Comparison of ENCODE assay signal across 18 cellular contexts in genomic region chr11:65275906-65276305, GRCh38. TPM values are rescaled to one million over a fixed set of nuclear protein-coding genes. Genes with fewer than 3 reads are reported as not detected.
DNase-seq lines count a peak whose midpoint lies in the region; FAIRE-seq and TF ChIP-seq lines count a peak whose summit lies in the region.
"Had no signal": no experiment of that assay in that cellular context is flagged by ENCODE, and none has a peak within 500 bp of the region (broad histone marks: within the 10 kb centered on the region; RNA-seq: fewer than 3 reads in every experiment).

No MANE protein-coding gene starts in this region.

- H2BK120ac ChIP-seq in neuronal stem cell (ENCODE audit: low read depth, low read length) = no peak overlapping the region

- no peak overlapping the region for H3K18ac ChIP-seq in neuronal stem cell (ENCODE audit: low read length)

- H3K36me3 ChIP-seq in HUES48 (ENCODE audit: control insufficient read depth, insufficient read depth, low read length) = peaks cover 73% of the 10 kb centered on the region
- H3K36me3 ChIP-seq in astrocyte (ENCODE audit: insufficient read depth, low read length) = peaks cover 3% of the 10 kb centered on the region
- H3K36me3 ChIP-seq in liver (ENCODE audit: control insufficient read depth in 4 of 4, insufficient read depth in 3 of 4, low read depth in 1 of 4, low read length in 3 of 4) = peaks cover 0 to 9% (median 4%) of the 10 kb centered on the region in 4 donors
- peaks cover 12% of the 10 kb centered on the region for H3K36me3 ChIP-seq in skeletal muscle satellite cell (ENCODE audit: insufficient read depth, low read length)
- H3K36me3 ChIP-seq in Karpas-422 (ENCODE audit: insufficient read depth, low read length) = peaks cover 51% of the 10 kb centered on the region; the same call in 1 of the 2 replicates
- peaks cover 22 to 78% of the 10 kb centered on the region in 2 donors for H3K36me3 ChIP-seq in neuronal stem cell (replicated peaks in 1 of 2; ENCODE audit: control insufficient read depth in 2 of 2, insufficient read depth in 2 of 2, low read length in 2 of 2)

- H2BK12ac ChIP-seq in neuronal stem cell (ENCODE audit: low read length) = no peak overlapping the region

- peak overlapping the region; percentile 34 for H3K4me3 Mint-ChIP-seq in astrocyte (ENCODE audit: unreplicated experiment)
- H3K4me3 Mint-ChIP-seq: activated CD4-positive, alpha-beta T cell treated with anti-CD3 and anti-CD28 coated beads, Interleukin-2, amount 10 ng/mL, durations not matched to agents 24 days and 14 days; activated naive CD4-positive, alpha-beta T cell treated with anti-CD3 and anti-CD28 coated beads, Interleukin-2, amount 10 ng/mL, durations not matched to agents 7 days and 5 days had no signal

- peaks cover 55% of the 10 kb centered on the region for H3K4me1 Mint-ChIP-seq in astrocyte (ENCODE audit: low read depth, unreplicated experiment)

- FAIRE-seq in astrocyte (lab: Jason Lieb, UNC) = no peak
- FAIRE-seq: endometrium, H1 had no signal

- 32% methylated on average over 4 of the region's 4 CpGs for WGBS in liver
- no CpG with 5 or more reads among the region's 4 CpGs for WGBS in neuronal stem cell (ENCODE audit: extremely low coverage in 2 of 2, insufficient read length in 2 of 2, insufficient replicate concordance in 1 of 2), 2 donors

- H3K27ac ChIP-seq in HUES48 (ENCODE audit: low read depth, low read length) (peak overlapping the region; percentile 54), astrocyte (ENCODE audit: low read depth, low read length) (peak overlapping the region; percentile 76), liver (ENCODE audit: low read depth in 1 of 2, low read length in 2 of 2) (peak overlapping the region in 1 of 2 donors; percentile 0), Karpas-422 (ENCODE audit: low read length) (no peak overlapping the region), neuronal stem cell (replicated peaks; ENCODE audit: low read length) (no peak overlapping the region)
- H3K27ac ChIP-seq: cardiac muscle cell, lower lobe of right lung, SK-N-MC had no signal

- no peak overlapping the region for H2BK15ac ChIP-seq in neuronal stem cell (ENCODE audit: low read length)

- TF ChIP-seq RAD21 in liver (IDR thresholded peaks at IDR 0.05) = no peak

- H4K91ac ChIP-seq in neuronal stem cell (ENCODE audit: low read depth, low read length, poor library complexity) = no peak overlapping the region

- no peak overlapping the region for H2AFZ ChIP-seq in astrocyte (ENCODE audit: low read depth, low read length)
- H2AFZ ChIP-seq in Karpas-422 (ENCODE audit: low read length) = no peak overlapping the region
- H2AFZ ChIP-seq in neuronal stem cell (ENCODE audit: low read length) = no peak overlapping the region

- H3K79me1 ChIP-seq in neuronal stem cell (ENCODE audit: low read depth, low read length) = no peaks in the 10 kb centered on the region

- no peaks in the 10 kb centered on the region for H3K9me2 ChIP-seq in Karpas-422 (replicated peaks; ENCODE audit: insufficient read depth, low read length)

- no peak overlapping the region for H3K4ac ChIP-seq in neuronal stem cell (ENCODE audit: low read length)

- H4K20me1 ChIP-seq in astrocyte (ENCODE audit: insufficient read depth, low read length) (no peaks in the 10 kb centered on the region), Karpas-422 (ENCODE audit: insufficient read depth, low read depth, low read length) (no peaks in the 10 kb centered on the region)

- no peak overlapping the region for H3K23ac ChIP-seq in neuronal stem cell (ENCODE audit: low read depth, low read length, poor library complexity)

- H3K27me3 ChIP-seq in HUES48 (ENCODE audit: control insufficient read depth, insufficient read depth, low read length) (no peaks in the 10 kb centered on the region), astrocyte (ENCODE audit: insufficient read depth, low read length) (no peaks in the 10 kb centered on the region), liver (ENCODE audit: control insufficient read depth in 4 of 4, insufficient read depth in 4 of 4, low read length in 3 of 4) (no peaks in the 10 kb centered on the region), skeletal muscle satellite cell (ENCODE audit: control insufficient read depth, insufficient read depth, low read length) (no peaks in the 10 kb centered on the region), Karpas-422 (ENCODE audit: low read length) (no peaks in the 10 kb centered on the region), neuronal stem cell (ENCODE audit: control insufficient read depth in 3 of 3, insufficient read depth in 3 of 3, low read depth in 1 of 3, low read length in 3 of 3) (no peaks in the 10 kb centered on the region)
- H3K27me3 ChIP-seq: cardiac muscle cell had no signal

- TF ChIP-seq CTCF in astrocyte (IDR thresholded peaks at IDR 0.05; ENCODE audit: insufficient read depth, low read depth, low read length) = no peak
- TF ChIP-seq CTCF in liver (IDR thresholded peaks at IDR 0.05; ENCODE audit: low read depth, low read length, missing input control) = no peak

- no peaks in the 10 kb centered on the region for H3K27me3 Mint-ChIP-seq in astrocyte (ENCODE audit: low read depth, unreplicated experiment)
- H3K27me3 Mint-ChIP-seq: activated CD4-positive, alpha-beta T cell treated with anti-CD3 and anti-CD28 coated beads, Interleukin-2, amount 10 ng/mL, durations not matched to agents 24 days and 14 days; activated naive CD4-positive, alpha-beta T cell treated with anti-CD3 and anti-CD28 coated beads, Interleukin-2, amount 10 ng/mL, durations not matched to agents 7 days and 5 days had no signal

- no peak overlapping the region for H3K14ac ChIP-seq in neuronal stem cell (ENCODE audit: low read length)

- no peak overlapping the region for H3K27ac Mint-ChIP-seq in astrocyte (ENCODE audit: unreplicated experiment)
- H3K27ac Mint-ChIP-seq: activated CD4-positive, alpha-beta T cell treated with anti-CD3 and anti-CD28 coated beads, Interleukin-2, amount 10 ng/mL, durations not matched to agents 24 days and 14 days; activated naive CD4-positive, alpha-beta T cell treated with anti-CD3 and anti-CD28 coated beads, Interleukin-2, amount 10 ng/mL, durations not matched to agents 7 days and 5 days had no signal

- H3K4me1 ChIP-seq in HUES48 (ENCODE audit: control insufficient read depth, insufficient read depth, low read length) (0 out of 2 replicates have a peak, but pooled peaks cover 3% of the 10 kb centered on the region), astrocyte (ENCODE audit: insufficient read depth, low read length) (peaks cover 45% of the 10 kb centered on the region), liver (ENCODE audit: control insufficient read depth in 4 of 4, insufficient read depth in 4 of 4, low read length in 3 of 4) (peaks cover 0 to 20% (median 14%) of the 10 kb centered on the region in 4 donors), skeletal muscle satellite cell (ENCODE audit: control insufficient read depth, insufficient read depth, low read length) (peaks cover 43% of the 10 kb centered on the region), Karpas-422 (ENCODE audit: low read length) (no peaks in the 10 kb centered on the region), neuronal stem cell (ENCODE audit: control insufficient read depth in 2 of 2, insufficient read depth in 1 of 2, low read depth in 1 of 2, low read length in 2 of 2) (no peaks in the 10 kb centered on the region)

- no peak overlapping the region for H2AK5ac ChIP-seq in neuronal stem cell (ENCODE audit: low read depth, low read length)

- H3K36me3 Mint-ChIP-seq in astrocyte (ENCODE audit: low read depth, unreplicated experiment) = no peaks in the 10 kb centered on the region

- H4K8ac ChIP-seq in neuronal stem cell (ENCODE audit: low read depth, low read length) = no peak overlapping the region

- H2BK5ac ChIP-seq in neuronal stem cell (ENCODE audit: low read length) = no peak overlapping the region

- H3K4me2 ChIP-seq in astrocyte (ENCODE audit: low read length) = peak overlapping the region; percentile 45
- no peak overlapping the region for H3K4me2 ChIP-seq in skeletal muscle satellite cell (ENCODE audit: low read length)
- H3K4me2 ChIP-seq in Karpas-422 (ENCODE audit: low read depth, low read length, poor library complexity, severe bottlenecking) = no peak overlapping the region
- H3K4me2 ChIP-seq in neuronal stem cell (ENCODE audit: insufficient read depth, low read length, poor library complexity, severe bottlenecking) = no peak overlapping the region

- H3K9me3 ChIP-seq in HUES48 (ENCODE audit: control insufficient read depth, insufficient read depth, low read length) (no peaks in the 10 kb centered on the region), astrocyte (ENCODE audit: insufficient read depth, low read depth, low read length) (no peaks in the 10 kb centered on the region), liver (ENCODE audit: control insufficient read depth in 4 of 4, low read length in 3 of 4) (no peaks in the 10 kb centered on the region), skeletal muscle satellite cell (replicated peaks; ENCODE audit: low read length) (no peaks in the 10 kb centered on the region), Karpas-422 (ENCODE audit: low read length) (no peaks in the 10 kb centered on the region), neuronal stem cell (replicated peaks in 1 of 2; ENCODE audit: control insufficient read depth in 2 of 2, insufficient read depth in 1 of 2, low read depth in 1 of 2, low read length in 2 of 2) (no peaks in the 10 kb centered on the region)
- H3K9me3 ChIP-seq: lower lobe of right lung had no signal

- DNase-seq in astrocyte (ENCODE audit: low read depth) (no peak), NCI-H146 (lab: John Stamatoyannopoulos, UW) (no peak), Karpas-422 (no peak), OCI-M1 (lab: John Stamatoyannopoulos, UW) (no peak), neuronal stem cell (ENCODE audit: low spot score) (no peak)
- DNase-seq: activated CD4-positive, alpha-beta T cell treated with anti-CD3 and anti-CD28 coated beads, Interleukin-2, amount 10 ng/mL, durations not matched to agents 24 days and 14 days; activated naive CD4-positive, alpha-beta T cell treated with anti-CD3 and anti-CD28 coated beads, Interleukin-2, amount 10 ng/mL, durations not matched to agents 7 days and 5 days; DMS153; foreskin fibroblast; lower lobe of right lung; NCI-H187 had no signal

- H3K4me3 ChIP-seq in HUES48 (ENCODE audit: low read depth, low read length) (no peak overlapping the region), astrocyte (ENCODE audit: insufficient read depth, low read depth, low read length) (no peak overlapping the region), liver (ENCODE audit: low read depth in 1 of 3, low read length in 3 of 3) (no peak overlapping the region), skeletal muscle satellite cell (ENCODE audit: low read length) (no peak overlapping the region), Karpas-422 (ENCODE audit: low read length) (no peak overlapping the region), neuronal stem cell (ENCODE audit: low read length in 2 of 2) (no peak overlapping the region)
- H3K4me3 ChIP-seq: cardiac muscle cell, lower lobe of right lung, SK-N-MC had no signal

- H3K9ac ChIP-seq in HUES48 (ENCODE audit: low read depth, low read length) (no peak overlapping the region), astrocyte (ENCODE audit: low read length) (peak overlapping the region; percentile 11), liver (ENCODE audit: low read depth in 1 of 2, low read length in 2 of 2) (peak overlapping the region in 1 of 2 donors; percentile 49), skeletal muscle satellite cell (ENCODE audit: low read depth, low read length) (peak overlapping the region; percentile 10), Karpas-422 (ENCODE audit: low read length) (no peak overlapping the region), neuronal stem cell (ENCODE audit: low read depth, low read length, poor library complexity) (no peak overlapping the region)

- H3K9me3 Mint-ChIP-seq in astrocyte (ENCODE audit: unreplicated experiment) = no peaks in the 10 kb centered on the region
- H3K9me3 Mint-ChIP-seq: activated CD4-positive, alpha-beta T cell treated with anti-CD3 and anti-CD28 coated beads, Interleukin-2, amount 10 ng/mL, durations not matched to agents 24 days and 14 days; activated naive CD4-positive, alpha-beta T cell treated with anti-CD3 and anti-CD28 coated beads, Interleukin-2, amount 10 ng/mL, durations not matched to agents 7 days and 5 days had no signal

- H3K79me2 ChIP-seq in astrocyte (ENCODE audit: insufficient read depth, low read length) = no peaks in the 10 kb centered on the region
- H3K79me2 ChIP-seq in Karpas-422 (ENCODE audit: low read length) = peaks cover 2% of the 10 kb centered on the region; the same call in 1 of the 2 replicates

RNA-seq across cellular contexts. Expression of gene POLA2, which starts 14.1 kb away (rescaled TPM):
- total RNA-seq in astrocyte (5.2 and 6.0 TPM in 2 replicates), liver (1 to 10 TPM; 4.9 to 6.1 TPM)
- 1 to 10 TPM; 1.5 TPM for polyA plus RNA-seq in liver
- total RNA-seq in skeletal muscle satellite cell (2012; rRNA removed) = 6.6 and 12.7 TPM in 2 replicates
- total RNA-seq in Karpas-422 (2014; rRNA removed; shearing (Covaris generic); ENCODE audit: low replicate concordance) = 13.2 and 19.0 TPM in 2 replicates
- polyA plus RNA-seq in neuronal stem cell (2013, experiment 1 of 2) = 13.5 TPM
- 13.4 TPM for polyA plus RNA-seq in neuronal stem cell (2013, experiment 2 of 2)

RNA-seq across cellular contexts. Expression of gene CDC42EP2, which starts 38.8 kb away (rescaled TPM):
- total RNA-seq in astrocyte (23.0 and 26.7 TPM in 2 replicates), liver (1 to 10 TPM; 1.9 to 3.4 TPM)
- polyA plus RNA-seq in liver = 1 to 10 TPM; 1.8 to 2.0 TPM
- 18.0 and 36.9 TPM in 2 replicates for total RNA-seq in skeletal muscle satellite cell (2012; rRNA removed)
- total RNA-seq in Karpas-422 (2014; rRNA removed; shearing (Covaris generic); ENCODE audit: low replicate concordance) = 0.43 and 2.6 TPM in 2 replicates
- 1.4 TPM for polyA plus RNA-seq in neuronal stem cell (2013, experiment 1 of 2)
- polyA plus RNA-seq in neuronal stem cell (2013, experiment 2 of 2) = 1.6 TPM

RNA-seq across cellular contexts. Expression of gene DPF2, which starts 57.7 kb away (rescaled TPM):
- total RNA-seq in astrocyte = 58.5 and 66.4 TPM in 2 replicates
- 10 to 100 TPM; 12.8 to 14.8 TPM for total RNA-seq in liver
- 10 to 100 TPM in 1 of 2 donors, 1 to 10 TPM in 1; 9.2 to 10.0 TPM for polyA plus RNA-seq in liver
- total RNA-seq in skeletal muscle satellite cell (2012; rRNA removed) = 32.3 and 34.5 TPM in 2 replicates
- total RNA-seq in Karpas-422 (2014; rRNA removed; shearing (Covaris generic); ENCODE audit: low replicate concordance) = 34.0 and 44.5 TPM in 2 replicates
- polyA plus RNA-seq in neuronal stem cell (2013, experiment 1 of 2) = 78.6 TPM
- polyA plus RNA-seq in neuronal stem cell (2013, experiment 2 of 2) = 77.3 TPM

Comparison
In these comparisons a context has a peak if more than half of its experiments do, and no peak if none do; other contexts are left out.
1. H3K27ac ChIP-seq: peak in HUES48 (single experiment) and astrocyte (single experiment); none in Karpas-422 (single experiment) and neuronal stem cell (single experiment).
2. H3K9ac ChIP-seq: peak in astrocyte (single experiment) and skeletal muscle satellite cell (single experiment); none in HUES48 (single experiment), Karpas-422 (single experiment) and neuronal stem cell (single experiment).